Comparison of ENCODE assay signal across 8 cellular contexts in the genomic region with DNA sequence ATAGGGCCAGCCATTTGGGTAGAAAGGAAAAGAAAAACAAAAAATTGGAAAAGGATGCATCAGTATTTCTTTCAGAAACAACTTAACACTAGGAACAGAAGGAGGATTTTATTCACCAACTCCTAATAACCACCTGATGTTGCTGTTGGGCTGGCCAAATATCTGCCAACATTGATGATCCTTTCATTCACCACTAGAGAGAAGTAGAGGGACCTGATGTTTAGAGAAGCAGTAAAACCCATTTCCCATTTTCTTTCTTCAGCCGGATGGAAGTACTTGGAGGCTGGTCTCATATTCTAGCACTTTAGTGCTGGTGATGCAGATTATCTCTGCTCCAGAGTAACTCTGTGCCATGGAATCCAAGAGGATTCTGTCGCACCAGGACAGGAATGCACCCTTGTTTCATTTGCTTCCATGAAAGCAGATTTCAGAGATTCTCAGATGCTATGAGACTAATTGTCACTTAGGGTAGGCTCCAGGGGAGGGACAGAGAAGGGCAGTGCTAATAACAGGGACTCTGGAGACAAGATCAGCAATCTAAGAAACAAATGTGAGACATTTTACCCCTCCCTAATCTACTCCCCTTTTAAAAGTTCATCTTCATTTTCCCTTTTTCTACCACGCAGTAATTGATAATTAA. TPM values are rescaled to one million over a fixed set of nuclear protein-coding genes. Genes with fewer than 3 reads are reported as not detected.
DNase-seq lines count a peak whose midpoint lies in the region; ATAC-seq and TF ChIP-seq lines count a peak whose summit lies in the region.

No MANE protein-coding gene starts in this region.

- no peaks in the 10 kb centered on the region for H3K9me2 ChIP-seq in Karpas-422 (replicated peaks; ENCODE audit: insufficient read depth, low read length)

- POLR2A ChIA-PET in naive thymus-derived CD4-positive, alpha-beta T cell (lab: Charles Lee): interaction anchor here (0.6 to 6.5 kb wide), 6 partner anchors 41 to 1391 kb away, joined by 3 to 104 read pairs (median 20); a partner anchor contains a TSS

- H4K20me1 ChIP-seq in Karpas-422 (ENCODE audit: insufficient read depth, low read depth, low read length): no peaks in the 10 kb centered on the region

- peak overlapping the region; percentile 93 for H3K4me2 ChIP-seq in Karpas-422 (ENCODE audit: low read depth, low read length, poor library complexity, severe bottlenecking)

- peak overlapping the region; percentile 35 to 98 (median 91) for H3K27ac Mint-ChIP-seq in naive thymus-derived CD4-positive, alpha-beta T cell

- H3K9me3 ChIP-seq in Karpas-422 (ENCODE audit: low read length): no peaks in the 10 kb centered on the region
- H3K9me3 ChIP-seq in naive thymus-derived CD4-positive, alpha-beta T cell (ENCODE audit: control insufficient read depth in 2 of 3, low read length in 3 of 3): no peaks in the 10 kb centered on the region

- peak overlapping the region; percentile 97 for H3K27ac ChIP-seq in Karpas-422 (ENCODE audit: low read length)
- peak overlapping the region; percentile 75 for H3K27ac ChIP-seq in naive thymus-derived CD4-positive, alpha-beta T cell (ENCODE audit: low read depth, low read length)

- TF ChIP-seq POLR2A in Raji (IDR thresholded peaks at IDR 0.05; ENCODE audit: insufficient read depth, low read depth, low read length): peak; percentile 29; the same call in 1 of the 2 replicates

- H3K9ac ChIP-seq in Karpas-422 (ENCODE audit: low read length): peak overlapping the region; percentile 96

- DNase-seq in activated gamma-delta T cell treated with Interleukin-2 at 50 U/mL for 16 hours (peak; percentile 19), activated gamma-delta T cell (lab: John Stamatoyannopoulos, UW) (no peak), Karpas-422 (peak; percentile 84), cerebellum (ENCODE audit: low spot score) (peak; percentile 63), GOT3 (lab: John Stamatoyannopoulos, UW) (no peak)
- DNase-seq in naive thymus-derived CD4-positive, alpha-beta T cell: peak in 7 of 9 donors; percentile 49 to 75 (median 66)

- peaks cover 17 to 29% (median 24%) of the 10 kb centered on the region in 7 donors for H3K4me1 Mint-ChIP-seq in naive thymus-derived CD4-positive, alpha-beta T cell

- peak overlapping the region; percentile 69; the same call in 1 of the 2 replicates for H3K4me3 ChIP-seq in Karpas-422 (ENCODE audit: low read length)
- H3K4me3 ChIP-seq in naive thymus-derived CD4-positive, alpha-beta T cell (ENCODE audit: low read length): no peak overlapping the region

- intact Hi-C loops in naive thymus-derived CD4-positive, alpha-beta T cell (cut with micrococcal nuclease): loop anchor here (1.0 to 10.0 kb wide), 19 partner anchors 9 to 1442 kb away; a partner anchor contains a TSS

- peaks cover 9% of the 10 kb centered on the region; the same call in 1 of the 2 replicates for H3K36me3 ChIP-seq in Karpas-422 (ENCODE audit: insufficient read depth, low read length)
- H3K36me3 ChIP-seq in naive thymus-derived CD4-positive, alpha-beta T cell (ENCODE audit: control insufficient read depth in 2 of 3, insufficient read depth in 3 of 3, low read length in 3 of 3): peaks cover 0 to 10% (median 0%) of the 10 kb centered on the region in 3 experiments

- no peaks in the 10 kb centered on the region for H3K27me3 Mint-ChIP-seq in naive thymus-derived CD4-positive, alpha-beta T cell

- no peaks in the 10 kb centered on the region for H3K27me3 ChIP-seq in Karpas-422 (ENCODE audit: low read length)
- H3K27me3 ChIP-seq in naive thymus-derived CD4-positive, alpha-beta T cell (ENCODE audit: control insufficient read depth in 2 of 2, insufficient read depth in 2 of 2, low read length in 2 of 2): no peaks in the 10 kb centered on the region

- no peak for ATAC-seq in naive thymus-derived CD4-positive, alpha-beta T cell
- ATAC-seq in HG02938 (IDR thresholded peaks at IDR 0.05; ENCODE audit: unreplicated experiment): no peak

- peaks cover 13% of the 10 kb centered on the region for H3K79me2 ChIP-seq in Karpas-422 (ENCODE audit: low read length)

- H2AFZ ChIP-seq in Karpas-422 (ENCODE audit: low read length): no peak overlapping the region

- H3K36me3 Mint-ChIP-seq in naive thymus-derived CD4-positive, alpha-beta T cell: peaks cover 0 to 7% (median 0%) of the 10 kb centered on the region in 5 donors

- peaks cover 0 to 10% (median 0%) of the 10 kb centered on the region in 11 donors for H3K9me3 Mint-ChIP-seq in naive thymus-derived CD4-positive, alpha-beta T cell

- H3K4me1 ChIP-seq in Karpas-422 (ENCODE audit: low read length): peaks cover 19% of the 10 kb centered on the region
- peaks cover 0 to 16% of the 10 kb centered on the region in 2 donors for H3K4me1 ChIP-seq in naive thymus-derived CD4-positive, alpha-beta T cell (ENCODE audit: control insufficient read depth in 2 of 2, insufficient read depth in 2 of 2, low read length in 2 of 2)

- H3K4me3 Mint-ChIP-seq in naive thymus-derived CD4-positive, alpha-beta T cell: peak overlapping the region; percentile 0 to 99 (median 50)

- CTCF ChIA-PET in naive thymus-derived CD4-positive, alpha-beta T cell (lab: Charles Lee): interaction anchor here (0.8 to 8.4 kb wide), 7 partner anchors 231 to 532 kb away, joined by 3 to 108 read pairs (median 17); no protein-coding TSS in a partner anchor

RNA-seq across cellular contexts. Expression of a gene that starts 3.1 kb away (rescaled TPM):
- 1.1 and 2.0 TPM in 2 replicates for total RNA-seq in Karpas-422 (2014; rRNA removed; shearing (Covaris generic); ENCODE audit: low replicate concordance)
- 0.82 TPM for total RNA-seq in cerebellum
- total RNA-seq in naive thymus-derived CD4-positive, alpha-beta T cell: 1 to 10 TPM in 2 of 5 experiments, under 1 TPM in 3; 0.32 to 1.6 (median 0.85) TPM
- polyA plus RNA-seq in naive thymus-derived CD4-positive, alpha-beta T cell: under 1 TPM in 1 of 2 donors, not detected in 1; 0.25 TPM

RNA-seq across cellular contexts. Expression of a gene that starts 3.1 kb away (rescaled TPM):
- total RNA-seq in Karpas-422 (2014; rRNA removed; shearing (Covaris generic); ENCODE audit: low replicate concordance): 161 and 281 TPM in 2 replicates
- 220 TPM for total RNA-seq in cerebellum
- total RNA-seq in naive thymus-derived CD4-positive, alpha-beta T cell: 100 to 1,000 TPM in 1 of 5 experiments, 10 to 100 TPM in 4; 85.9 to 109 (median 93.5) TPM
- 10 to 100 TPM; 24.0 to 32.7 TPM for polyA plus RNA-seq in naive thymus-derived CD4-positive, alpha-beta T cell

RNA-seq across cellular contexts. Expression of a gene that starts 42.2 kb away (rescaled TPM):
- 21.8 and 41.6 TPM in 2 replicates for total RNA-seq in Karpas-422 (2014; rRNA removed; shearing (Covaris generic); ENCODE audit: low replicate concordance)
- 57.8 TPM for total RNA-seq in cerebellum
- 10 to 100 TPM; 33.5 to 53.4 (median 46.1) TPM for total RNA-seq in naive thymus-derived CD4-positive, alpha-beta T cell
- polyA plus RNA-seq in naive thymus-derived CD4-positive, alpha-beta T cell: 10 to 100 TPM; 34.5 to 38.4 TPM

Comparison
In these comparisons a context has a peak if more than half of its experiments do, and no peak if none do; other contexts are left out.
1. DNase-seq: peak in activated gamma-delta T cell treated with Interleukin-2 at 50 U/mL for 16 hours (single experiment), Karpas-422 (single experiment), cerebellum (single experiment) and naive thymus-derived CD4-positive, alpha-beta T cell (7 of 9); none in activated gamma-delta T cell (single experiment) and GOT3 (single experiment).